ENCODE assay signal across 8 cellular contexts in genomic region chr20:9359561-9360308, GRCh38.
A peak's percentile ranks its signal among the peaks of the same experiment; 100 is the strongest.
DNase-seq lines count a peak whose midpoint lies in the region; ATAC-seq and TF ChIP-seq lines count a peak whose summit lies in the region.

No MANE protein-coding gene starts in this region.

- H3K4me1 ChIP-seq in NT2/D1 (ENCODE audit: insufficient read depth, insufficient read length) = no peaks in the 10 kb centered on the region

- no peaks in the 10 kb centered on the region for H3K27me3 ChIP-seq in NT2/D1 (ENCODE audit: insufficient read depth, insufficient read length)

- no peaks in the 10 kb centered on the region for H3K36me3 Mint-ChIP-seq in endothelial cell (ENCODE audit: low read depth, unreplicated experiment)

- H3K27me3 Mint-ChIP-seq in endothelial cell (ENCODE audit: unreplicated experiment) = no peaks in the 10 kb centered on the region

- H3K4me3 Mint-ChIP-seq in endothelial cell (ENCODE audit: unreplicated experiment) = no peak overlapping the region

- H3K9me3 Mint-ChIP-seq in endothelial cell (ENCODE audit: unreplicated experiment) = no peaks in the 10 kb centered on the region

- peak; percentile 36 for TF ChIP-seq CTCF in endothelial cell (IDR thresholded peaks at IDR 0.05; ENCODE audit: unreplicated experiment)

- no peak overlapping the region for H3K27ac Mint-ChIP-seq in endothelial cell (ENCODE audit: unreplicated experiment)

- ATAC-seq in HG03139 (IDR thresholded peaks at IDR 0.05; ENCODE audit: unreplicated experiment) = no peak

- no peaks in the 10 kb centered on the region for H3K9me3 ChIP-seq in NT2/D1 (ENCODE audit: insufficient read depth, low read length)

- H3K4me1 Mint-ChIP-seq in endothelial cell (ENCODE audit: unreplicated experiment) = no peaks in the 10 kb centered on the region

- no peak overlapping the region for H3K9ac ChIP-seq in NT2/D1 (ENCODE audit: insufficient read length, low read depth)

- H3K36me3 ChIP-seq in NT2/D1 (ENCODE audit: insufficient read depth, insufficient read length, low read length) = peaks cover 9% of the 10 kb centered on the region

- no peak overlapping the region for H3K4me3 ChIP-seq in NT2/D1 (ENCODE audit: insufficient read length, low read depth)

- DNase-seq in AG08396 (ENCODE audit: low spot score) (peak; percentile 43), HCEC 1CT (peak; percentile 53), NT2/D1 (ENCODE audit: low read depth, low spot score) (peak; percentile 27), endothelial cell (ENCODE audit: low spot score) (peak; percentile 35), myocyte (ENCODE audit: low read depth) (peak; percentile 62), HK-2 (ENCODE audit: unreplicated experiment) (no peak)
- DNase-seq in activated CD4-positive, alpha-beta T cell treated with anti-CD3 and anti-CD28 coated beads, Interleukin-2, amount 50 U/mL, for 4 hours = no peak

Comparison
In these comparisons a context has a peak if more than half of its experiments do, and no peak if none do; other contexts are left out.
1. DNase-seq: peak in AG08396 (single experiment), HCEC 1CT (single experiment), NT2/D1 (single experiment), endothelial cell (single experiment) and myocyte (single experiment); none in activated CD4-positive, alpha-beta T cell treated with anti-CD3 and anti-CD28 coated beads, Interleukin-2, amount 50 U/mL, for 4 hours (0 of 2) and HK-2 (single experiment).